21 cellular contexts compared by ENCODE assay signal in the genomic region with DNA sequence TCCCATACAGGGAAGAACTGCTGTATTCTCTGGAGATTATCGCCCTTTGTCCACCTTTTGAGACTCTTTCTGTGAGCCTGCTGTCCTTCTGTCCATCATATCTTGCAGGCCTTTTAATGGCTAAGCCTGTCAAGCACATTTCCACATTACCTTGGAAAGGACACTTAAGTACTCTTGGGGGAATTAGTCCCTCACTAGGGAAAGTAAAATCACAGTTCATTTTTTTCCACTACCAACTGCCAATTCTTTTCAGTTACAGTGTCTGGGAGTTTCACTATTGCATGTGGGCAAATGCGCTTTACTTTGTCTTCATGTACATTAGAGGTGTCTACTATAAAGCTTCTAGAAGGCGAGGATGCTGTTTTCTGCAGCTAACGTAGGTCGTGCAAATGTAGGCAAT.
DNase-seq lines count a peak whose midpoint lies in the region; TF ChIP-seq lines count a peak whose summit lies in the region.
"Had no signal": no experiment of that assay in that cellular context is flagged by ENCODE, and none has a peak within 500 bp of the region (broad histone marks: within the 10 kb centered on the region; RNA-seq: fewer than 3 reads in every experiment).

No MANE protein-coding gene starts in this region.

- no peak overlapping the region for H2AFZ ChIP-seq in hepatocyte
- H2AFZ ChIP-seq: GM23338 had no signal

- H3K36me3 ChIP-seq in adipocyte (ENCODE audit: control insufficient read depth, insufficient read depth, low read length, severe bottlenecking) (no peaks in the 10 kb centered on the region), hepatocyte (replicated peaks; ENCODE audit: insufficient read depth, low read depth) (no peaks in the 10 kb centered on the region), subcutaneous abdominal adipose tissue (ENCODE audit: control insufficient read depth in 5 of 5, insufficient read depth in 5 of 5, low read length in 5 of 5) (no peaks in the 10 kb centered on the region)

- H3K9ac ChIP-seq in adipocyte (ENCODE audit: low read length) (no peak overlapping the region), subcutaneous abdominal adipose tissue (ENCODE audit: low read length in 5 of 5) (no peak overlapping the region)

- H3K4me3 ChIP-seq in adipocyte (ENCODE audit: low read length) = peak overlapping the region; percentile 3
- H3K4me3 ChIP-seq in hepatocyte = no peak overlapping the region
- H3K4me3 ChIP-seq in subcutaneous abdominal adipose tissue (ENCODE audit: low read depth in 1 of 5, low read length in 5 of 5) = peak overlapping the region in 3 of 5 donors; percentile 3 to 36 (median 17)
- H3K4me3 ChIP-seq: GM23338 had no signal

- no peaks in the 10 kb centered on the region for H4K20me1 ChIP-seq in hepatocyte (ENCODE audit: insufficient read depth, poor library complexity, severe bottlenecking)

- peak; percentile 12 for DNase-seq in G401 (ENCODE audit: low spot score)
- no peak for DNase-seq in adipocyte (ENCODE audit: low read depth)
- DNase-seq in hepatocyte (ENCODE audit: low spot score) = no peak
- DNase-seq in medulla oblongata (ENCODE audit: extremely low spot score) = no peak
- DNase-seq in 8988T = no peak
- DNase-seq in DMS53 treated with DMSO at 0.1 percent for 48 hours (lab: John Stamatoyannopoulos, UW; ENCODE audit: unreplicated experiment) = no peak
- DNase-seq: CD8-positive, alpha-beta T cell; DMS 273 treated with DMSO at 0.1 percent for 48 hours; DMS79 treated with DMSO at 0.1 percent for 48 hours; HCEC 1CT; NCI-H1092; NCI-H1417 treated with DMSO at 0.1 percent for 48 hours; NCI-H1694 treated with DMSO at 0.1 percent for 48 hours; NCI-H2081; NCI-H2227 treated with DMSO at 0.1 percent for 48 hours; NCI-H69; RPMI8226; SHP77 treated with DMSO at 0.1 percent for 48 hours had no signal

- no peaks in the 10 kb centered on the region for H3K27me3 ChIP-seq in adipocyte (replicated peaks; ENCODE audit: control insufficient read depth, insufficient read depth, low read length)
- no peaks in the 10 kb centered on the region for H3K27me3 ChIP-seq in hepatocyte
- H3K27me3 ChIP-seq in subcutaneous abdominal adipose tissue (ENCODE audit: control insufficient read depth in 5 of 5, insufficient read depth in 4 of 5, low read length in 5 of 5) = no peaks in the 10 kb centered on the region

- in situ Hi-C loops in G401 (cut with HindIII; ENCODE audit: low sequenced_read_pairs) = no loop called here

- H3K4me2 ChIP-seq in hepatocyte = peak overlapping the region; percentile 69
- H3K4me2 ChIP-seq: GM23338 had no signal

- H3K27ac ChIP-seq in hepatocyte (no peak overlapping the region), subcutaneous abdominal adipose tissue (ENCODE audit: low read depth, low read length) (peak overlapping the region; percentile 39)
- H3K27ac ChIP-seq: C4-2B had no signal

- WGBS in hepatocyte (ENCODE audit: low lambda C conversion rate, missing lambda C conversion rate) = 85% methylated on average over 5 of the region's 5 CpGs

- peaks cover 28% of the 10 kb centered on the region for H3K4me1 ChIP-seq in adipocyte (ENCODE audit: control insufficient read depth, insufficient read depth, low read length)
- peaks cover 28% of the 10 kb centered on the region for H3K4me1 ChIP-seq in hepatocyte (ENCODE audit: insufficient read depth)
- H3K4me1 ChIP-seq in subcutaneous abdominal adipose tissue (ENCODE audit: control insufficient read depth in 5 of 5, insufficient read depth in 5 of 5, low read length in 5 of 5) = peaks cover 0 to 38% (median 31%) of the 10 kb centered on the region in 5 donors

- TF ChIP-seq CTCF in hepatocyte (IDR thresholded peaks at IDR 0.05; ENCODE audit: poor library complexity) = no peak

- no peaks in the 10 kb centered on the region for H3K9me2 ChIP-seq in hepatocyte (replicated peaks; ENCODE audit: insufficient read depth)

- no peaks in the 10 kb centered on the region for H3K79me2 ChIP-seq in hepatocyte

- H3K9me3 ChIP-seq in adipocyte (ENCODE audit: control insufficient read depth, low read length) (peaks cover 4% of the 10 kb centered on the region), hepatocyte (ENCODE audit: low read depth) (no peaks in the 10 kb centered on the region), subcutaneous abdominal adipose tissue (ENCODE audit: control insufficient read depth in 5 of 5, low read length in 5 of 5) (no peaks in the 10 kb centered on the region)
